In genomic region chr3:114213669-114214541, GRCh38 we compare ENCODE assay signal across 8 cellular contexts. TPM values are rescaled to one million over a fixed set of nuclear protein-coding genes. Genes with fewer than 3 reads are reported as not detected.
A peak's percentile ranks its signal among the peaks of the same experiment; 100 is the strongest.
DNase-seq lines count a peak whose midpoint lies in the region; ATAC-seq, FAIRE-seq and TF ChIP-seq lines count a peak whose summit lies in the region.

No MANE protein-coding gene starts in this region.

- intact Hi-C loops in activated CD4-positive, alpha-beta T cell treated with anti-CD3 and anti-CD28 coated beads, Interleukin-2, amount 10 ng/mL, durations not matched to agents 24 days and 14 days (cut with micrococcal nuclease) = loop anchor here (1.0 to 10.0 kb wide), 9 partner anchors 9 to 1199 kb away; partner anchors contain the start of genes ATP6V1A, CCDC191, NAA50 and QTRT2

- H3K4me2 ChIP-seq in MM.1S (ENCODE audit: low read depth, low read length) = peak overlapping the region; percentile 44; the same call in 1 of the 2 replicates

- H3K27ac ChIP-seq in MM.1S (ENCODE audit: low read length) = no peak overlapping the region

- H3K9ac ChIP-seq in MM.1S (ENCODE audit: low read length) = peak overlapping the region; percentile 3; the same call in 1 of the 2 replicates

- H3K4me3 Mint-ChIP-seq in activated CD4-positive, alpha-beta T cell treated with anti-CD3 and anti-CD28 coated beads, Interleukin-2, amount 10 ng/mL, durations not matched to agents 24 days and 14 days = no peak overlapping the region

- DNase-seq in GM12891 (ENCODE audit: insufficient read length, low spot score) (no peak), H4 (ENCODE audit: low spot score) (peak; percentile 24), MM.1S (peak; percentile 26), epithelial cell of esophagus (ENCODE audit: low read depth) (peak; percentile 29), omental fat pad (ENCODE audit: low spot score) (no peak), urothelium cell line (ENCODE audit: low spot score) (peak; percentile 36), OCI-M2 (lab: John Stamatoyannopoulos, UW; ENCODE audit: unreplicated experiment) (no peak)
- peak; percentile 89 for DNase-seq in activated CD4-positive, alpha-beta T cell treated with anti-CD3 and anti-CD28 coated beads, Interleukin-2, amount 10 ng/mL, durations not matched to agents 24 days and 14 days

- peaks cover 2% of the 10 kb centered on the region for H3K36me3 Mint-ChIP-seq in activated CD4-positive, alpha-beta T cell treated with anti-CD3 and anti-CD28 coated beads, Interleukin-2, amount 10 ng/mL, durations not matched to agents 24 days and 14 days (ENCODE audit: low read depth)

- no peaks in the 10 kb centered on the region for H3K9me3 ChIP-seq in MM.1S (replicated peaks; ENCODE audit: insufficient read depth, low read length)

- peak; percentile 94 for FAIRE-seq in GM12891 (lab: Jason Lieb, UNC)
- FAIRE-seq in urothelium cell line (lab: Jason Lieb, UNC) = peak; percentile 59

- peaks cover 7% of the 10 kb centered on the region for H3K9me3 Mint-ChIP-seq in activated CD4-positive, alpha-beta T cell treated with anti-CD3 and anti-CD28 coated beads, Interleukin-2, amount 10 ng/mL, durations not matched to agents 24 days and 14 days

- no peak overlapping the region for H3K27ac Mint-ChIP-seq in activated CD4-positive, alpha-beta T cell treated with anti-CD3 and anti-CD28 coated beads, Interleukin-2, amount 10 ng/mL, durations not matched to agents 24 days and 14 days

- no peaks in the 10 kb centered on the region for H3K27me3 Mint-ChIP-seq in activated CD4-positive, alpha-beta T cell treated with anti-CD3 and anti-CD28 coated beads, Interleukin-2, amount 10 ng/mL, durations not matched to agents 24 days and 14 days

- H3F3A ChIP-seq in MM.1S (ENCODE audit: insufficient read depth, low read length) = no peaks in the 10 kb centered on the region

- H4K20me1 ChIP-seq in MM.1S (ENCODE audit: insufficient read depth, low read length) = no peaks in the 10 kb centered on the region

- peak; percentile 46; the same call in 1 of the 2 replicates for TF ChIP-seq POLR2A in GM12891 (IDR thresholded peaks at IDR 0.05; ENCODE audit: low read depth, low read length)

- no peaks in the 10 kb centered on the region for H3K27me3 ChIP-seq in MM.1S (replicated peaks; ENCODE audit: insufficient read depth, low read length)

- peaks cover 23% of the 10 kb centered on the region for H3K4me1 Mint-ChIP-seq in activated CD4-positive, alpha-beta T cell treated with anti-CD3 and anti-CD28 coated beads, Interleukin-2, amount 10 ng/mL, durations not matched to agents 24 days and 14 days

- H2AFZ ChIP-seq in MM.1S (ENCODE audit: low read length) = peak overlapping the region; percentile 44

- no peaks in the 10 kb centered on the region for H3K79me2 ChIP-seq in MM.1S (ENCODE audit: low read length)

- H3K36me3 ChIP-seq in MM.1S (replicated peaks; ENCODE audit: insufficient read depth, low read length) = no peaks in the 10 kb centered on the region

- H3K4me1 ChIP-seq in MM.1S (ENCODE audit: low read length) = no peaks in the 10 kb centered on the region

- peak overlapping the region; percentile 25; the same call in 1 of the 2 replicates for H3K4me3 ChIP-seq in MM.1S (ENCODE audit: low read length)
- no peak overlapping the region for H3K4me3 ChIP-seq in epithelial cell of esophagus (ENCODE audit: low read length)

- no peaks in the 10 kb centered on the region for H3K9me2 ChIP-seq in MM.1S (replicated peaks; ENCODE audit: insufficient read depth, low read length)

- TF ChIP-seq CTCF in MM.1S (IDR thresholded peaks at IDR 0.05; ENCODE audit: low read length) (peak; percentile 9; the same call in 1 of the 2 replicates), epithelial cell of esophagus (IDR thresholded peaks at IDR 0.05; ENCODE audit: insufficient read depth, low read depth, low read length, missing control alignments) (no peak), omental fat pad (IDR thresholded peaks at IDR 0.05) (no peak)

- peak; percentile 54 for ATAC-seq in omental fat pad (ENCODE audit: low FRiP score)

TF ChIP-seq in GM12891, 5 proteins besides CTCF, POLR2A, EP300 and RAD21:
- TF ChIP-seq TAF1 (IDR thresholded peaks at IDR 0.05; ENCODE audit: low read depth, low read length) (0 out of 2 replicates have a peak, but pooled peaks have one; percentile 25), PAX5 (IDR thresholded peaks at IDR 0.05; ENCODE audit: insufficient read depth, low read length, severe bottlenecking) (peak; percentile 75), POLR2AphosphoS5 (IDR thresholded peaks at IDR 0.05; ENCODE audit: low read depth, low read length) (peak; percentile 37; the same call in 1 of the 2 replicates), POU2F2 (IDR thresholded peaks at IDR 0.05; ENCODE audit: low read depth, low read length) (peak; percentile 31; the same call in 1 of the 2 replicates), SPI1 (IDR thresholded peaks at IDR 0.05; ENCODE audit: low read depth, low read length) (peak; percentile 83)

RNA-seq across cellular contexts. Expression of gene ZNF80, which starts 23.5 kb away (rescaled TPM):
- 0.05 TPM for polyA plus RNA-seq in GM12891 (2012; ENCODE audit: low read depth, missing spikeins)
- total RNA-seq in H4 (2014; rRNA removed; shearing (Covaris generic)) = not detected in 2 replicates
- total RNA-seq in activated CD4-positive, alpha-beta T cell treated with anti-CD3 and anti-CD28 coated beads, Interleukin-2, amount 10 ng/mL, durations not matched to agents 24 days and 14 days = 0.19 and 0.21 TPM in 2 replicates
- total RNA-seq in omental fat pad = under 1 TPM in 2 of 4 donors, not detected in 2; 0.19 to 0.24 TPM

RNA-seq across cellular contexts. Expression of gene DRD3, which starts 35.1 kb away (rescaled TPM):
- not detected for polyA plus RNA-seq in GM12891 (2012; ENCODE audit: low read depth, missing spikeins)
- not detected in 2 replicates for total RNA-seq in H4 (2014; rRNA removed; shearing (Covaris generic))
- not detected in 2 replicates for total RNA-seq in activated CD4-positive, alpha-beta T cell treated with anti-CD3 and anti-CD28 coated beads, Interleukin-2, amount 10 ng/mL, durations not matched to agents 24 days and 14 days
- not detected for total RNA-seq in omental fat pad

Comparison
In these comparisons a context has a peak if more than half of its experiments do, and no peak if none do; other contexts are left out.
1. DNase-seq: peak in H4 (single experiment), MM.1S (single experiment), activated CD4-positive, alpha-beta T cell treated with anti-CD3 and anti-CD28 coated beads, Interleukin-2, amount 10 ng/mL, durations not matched to agents 24 days and 14 days (single experiment), epithelial cell of esophagus (single experiment) and urothelium cell line (single experiment); none in GM12891 (single experiment), omental fat pad (single experiment) and OCI-M2 (single experiment).